In the genomic region with DNA sequence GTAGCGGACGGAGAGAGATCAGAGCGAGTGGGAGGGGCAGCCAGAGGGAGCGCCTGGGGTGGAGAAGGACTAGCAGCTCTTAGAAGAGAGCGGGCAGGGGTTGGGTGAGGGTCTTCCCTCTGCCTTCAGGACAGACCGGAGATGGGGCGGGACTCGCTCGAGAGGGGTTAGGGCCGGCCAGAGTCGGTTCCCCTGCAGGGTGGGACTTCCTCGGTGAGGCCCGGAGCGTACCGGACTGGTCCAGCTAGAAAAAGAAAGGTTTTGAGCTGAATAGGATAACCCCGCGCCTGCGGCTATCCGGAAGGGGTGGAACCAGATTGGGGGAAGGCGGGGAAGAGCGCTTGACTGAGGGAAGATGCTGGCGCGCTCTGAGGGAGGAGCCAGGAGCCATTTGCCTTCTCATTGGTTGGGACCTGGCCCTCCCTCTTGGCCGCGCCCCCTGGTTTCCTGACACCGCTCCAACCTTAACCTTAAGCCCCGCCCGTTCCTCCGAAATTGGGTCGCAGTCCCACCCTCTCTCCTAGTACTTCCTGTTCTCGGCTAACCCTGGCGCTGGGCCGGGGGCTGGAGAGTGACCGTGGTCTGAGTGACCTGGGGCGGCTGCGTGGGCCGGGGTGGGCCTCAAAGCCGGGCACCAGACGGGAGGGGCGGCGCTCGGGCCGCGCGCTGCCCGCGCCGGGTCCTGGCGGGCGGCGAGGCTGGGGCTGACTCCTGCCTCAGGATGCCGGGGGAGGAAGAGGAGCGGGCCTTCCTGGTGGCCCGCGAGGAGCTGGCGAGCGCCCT, we compare ENCODE assay signal across 8 cellular contexts. TPM values are rescaled to one million over a fixed set of nuclear protein-coding genes. Genes with fewer than 3 reads are reported as not detected.
A peak's percentile ranks its signal among the peaks of the same experiment; 100 is the strongest.
DNase-seq lines count a peak whose midpoint lies in the region; TF ChIP-seq lines count a peak whose summit lies in the region.

Gene RNF31, plus strand, starts transcription at position 521 of the 783 bp plus-strand sequence. Its CDS starts 201 bp downstream, at position 722.

- TF ChIP-seq CTCF in MM.1S (IDR thresholded peaks at IDR 0.05; ENCODE audit: low read length) = no peak
- TF ChIP-seq CTCF in fibroblast of villous mesenchyme (IDR thresholded peaks at IDR 0.05; ENCODE audit: insufficient read depth, low read depth, low read length) = no peak
- no peak for TF ChIP-seq CTCF in neural progenitor cell (IDR thresholded peaks at IDR 0.05)

- H3K27ac ChIP-seq in MM.1S (ENCODE audit: low read length) (peak within 1 kb of the TSS; percentile 76; the same call in 1 of the 2 replicates), neural progenitor cell (peak within 1 kb of the TSS; percentile 61)

- no peaks in the 10 kb centered on the region for H3K9me3 ChIP-seq in ES-I3 (ENCODE audit: control insufficient read depth, insufficient read depth, low read length)
- H3K9me3 ChIP-seq in HAP-1 = no peaks in the 10 kb centered on the region
- no peaks in the 10 kb centered on the region for H3K9me3 ChIP-seq in MM.1S (replicated peaks; ENCODE audit: insufficient read depth, low read length)
- no peaks in the 10 kb centered on the region for H3K9me3 ChIP-seq in neural progenitor cell (ENCODE audit: low read depth)

- H4K20me1 ChIP-seq in MM.1S (ENCODE audit: insufficient read depth, low read length) = no peaks in the 10 kb centered on the region
- peaks cover 15% of the 10 kb centered on the region for H4K20me1 ChIP-seq in neural progenitor cell (ENCODE audit: low read depth)

- no peaks in the 10 kb centered on the region for H3K9me2 ChIP-seq in MM.1S (replicated peaks; ENCODE audit: insufficient read depth, low read length)

- H3K79me2 ChIP-seq in MM.1S (ENCODE audit: low read length) (peaks cover 47% of the 10 kb centered on the region), neural progenitor cell (ENCODE audit: low read depth) (peaks cover 33% of the 10 kb centered on the region)

- H3K9me3 Mint-ChIP-seq in neural progenitor cell = no peaks in the 10 kb centered on the region

- peak; percentile 99 to 100 for DNase-seq in HAP-1 (ENCODE audit: low spot score in 2 of 2)
- peak; percentile 92 for DNase-seq in MM.1S
- DNase-seq in SIG-M5 (lab: John Stamatoyannopoulos, UW) = peak; percentile 86
- DNase-seq in activated gamma-delta T cell (lab: John Stamatoyannopoulos, UW) = peak; percentile 67
- DNase-seq in fibroblast of villous mesenchyme (ENCODE audit: low read depth) = peak; percentile 98
- DNase-seq in neural progenitor cell (ENCODE audit: low spot score) = peak; percentile 99
- peak; percentile 98 for DNase-seq in stromal cell of bone marrow (ENCODE audit: low read depth)

- H3K27ac Mint-ChIP-seq in neural progenitor cell = peak within 1 kb of the TSS; percentile 91

- peaks cover 5% of the 10 kb centered on the region for H3F3A ChIP-seq in MM.1S (ENCODE audit: insufficient read depth, low read length)
- H3F3A ChIP-seq in neural progenitor cell (ENCODE audit: low read depth) = peaks cover 11% of the 10 kb centered on the region

- H3K27me3 ChIP-seq in HAP-1 (ENCODE audit: low read depth) (no peaks in the 10 kb centered on the region), MM.1S (replicated peaks; ENCODE audit: insufficient read depth, low read length) (no peaks in the 10 kb centered on the region), neural progenitor cell (no peaks in the 10 kb centered on the region)

- H3K4me1 ChIP-seq in ES-I3 (ENCODE audit: insufficient read depth, low read length) = peaks cover 6% of the 10 kb centered on the region; the same call in 1 of the 2 replicates
- peaks cover 11% of the 10 kb centered on the region for H3K4me1 ChIP-seq in HAP-1
- peaks cover 11% of the 10 kb centered on the region for H3K4me1 ChIP-seq in MM.1S (ENCODE audit: low read length)
- peaks cover 10% of the 10 kb centered on the region for H3K4me1 ChIP-seq in neural progenitor cell

- H3K4me2 ChIP-seq in MM.1S (ENCODE audit: low read depth, low read length) (peak within 1 kb of the TSS; percentile 81), neural progenitor cell (peak within 1 kb of the TSS; percentile 100)

- H3K27me3 Mint-ChIP-seq in neural progenitor cell (ENCODE audit: insufficient read depth, low read depth) = no peaks in the 10 kb centered on the region

- peaks cover 23% of the 10 kb centered on the region for H3K4me1 Mint-ChIP-seq in neural progenitor cell

- in situ Hi-C loops in HAP-1 (cut with MboI; ENCODE audit: low sequenced_read_pairs) = no loop called here

- peak within 1 kb of the TSS; percentile 65 for H2AFZ ChIP-seq in MM.1S (ENCODE audit: low read length)
- peak within 1 kb of the TSS; percentile 81 for H2AFZ ChIP-seq in neural progenitor cell (replicated peaks)

- H3K36me3 Mint-ChIP-seq in neural progenitor cell = peaks cover 10% of the 10 kb centered on the region

- peak within 1 kb of the TSS; percentile 95 for H3K9ac ChIP-seq in ES-I3 (ENCODE audit: low read depth, low read length)
- peak within 1 kb of the TSS; percentile 84 for H3K9ac ChIP-seq in MM.1S (ENCODE audit: low read length)
- peak within 1 kb of the TSS; percentile 88 for H3K9ac ChIP-seq in neural progenitor cell

- H3K36me3 ChIP-seq in ES-I3 (ENCODE audit: insufficient read depth, low read length) (peaks cover 10% of the 10 kb centered on the region; the same call in 1 of the 2 replicates), HAP-1 (replicated peaks) (peaks cover 54% of the 10 kb centered on the region), MM.1S (replicated peaks; ENCODE audit: insufficient read depth, low read length) (no peaks in the 10 kb centered on the region), neural progenitor cell (no peaks in the 10 kb centered on the region)

- H3K4me3 Mint-ChIP-seq in neural progenitor cell = peak within 1 kb of the TSS; percentile 99

- H3K4me3 ChIP-seq in HAP-1 = peak within 1 kb of the TSS; percentile 94
- H3K4me3 ChIP-seq in MM.1S (ENCODE audit: low read length) = peak within 1 kb of the TSS; percentile 87
- peak within 1 kb of the TSS; percentile 87 for H3K4me3 ChIP-seq in fibroblast of villous mesenchyme (ENCODE audit: low read depth, low read length)
- H3K4me3 ChIP-seq in neural progenitor cell = peak within 1 kb of the TSS; percentile 90

RNA-seq across cellular contexts. Expression of gene RNF31, which starts in this region (rescaled TPM):
- total RNA-seq in fibroblast of villous mesenchyme (37.4 and 38.0 TPM in 2 replicates), neural progenitor cell (ENCODE audit: low replicate concordance) (28.8 and 38.3 TPM in 2 replicates)

Comparison
In these comparisons a context has a peak if more than half of its experiments do, and no peak if none do; other contexts are left out.
1. Peak in every context shown above with its lines: DNase-seq, H3K4me3 ChIP-seq and H3K27ac ChIP-seq.